8 cellular contexts compared by ENCODE assay signal in genomic region chr3:141739731-141740130, GRCh38. TPM values are rescaled to one million over a fixed set of nuclear protein-coding genes. Genes with fewer than 3 reads are reported as not detected.
DNase-seq lines count a peak whose midpoint lies in the region; ATAC-seq and TF ChIP-seq lines count a peak whose summit lies in the region.

No MANE protein-coding gene starts in this region.

- peaks cover 0 to 29% of the 10 kb centered on the region in 2 experiments for H3K79me1 ChIP-seq in IMR-90 (ENCODE audit: low read depth in 1 of 2, low read length in 2 of 2)

- H3K27ac ChIP-seq in IMR-90 (ENCODE audit: insufficient read depth, low read length): peak overlapping the region; percentile 53; the same call in 1 of the 2 replicates
- peak overlapping the region; percentile 95 for H3K27ac ChIP-seq in naive thymus-derived CD4-positive, alpha-beta T cell (ENCODE audit: low read depth, low read length)

- peak overlapping the region; percentile 16 for H2AK9ac ChIP-seq in IMR-90 (replicated peaks; ENCODE audit: low read depth, low read length, poor library complexity)

- TF ChIP-seq POLR2A in IMR-90 (IDR thresholded peaks at IDR 0.05; ENCODE audit: low read depth, low read length): no peak

- DNase-seq in AG09309 (ENCODE audit: low read depth): no peak
- DNase-seq in IMR-90: no peak
- DNase-seq in cardiac fibroblast (ENCODE audit: low read depth in 2 of 2): no peak
- DNase-seq in naive thymus-derived CD4-positive, alpha-beta T cell: no peak
- DNase-seq in A172 (ENCODE audit: low spot score): no peak
- DNase-seq in nucleus accumbens (lab: John Stamatoyannopoulos, UW): no peak
- no peak for DNase-seq in NCI-H2196 treated with DMSO at 0.1 percent for 48 hours (lab: John Stamatoyannopoulos, UW; ENCODE audit: unreplicated experiment)

- H4K5ac ChIP-seq in IMR-90 (ENCODE audit: low read depth, low read length): no peak overlapping the region

- no peak overlapping the region for H3K18ac ChIP-seq in IMR-90 (ENCODE audit: low read depth, low read length)

- no peaks in the 10 kb centered on the region for H3K27me3 Mint-ChIP-seq in naive thymus-derived CD4-positive, alpha-beta T cell

- H4K91ac ChIP-seq in IMR-90 (ENCODE audit: insufficient read depth, low read depth, low read length): no peak overlapping the region

- H3K36me3 Mint-ChIP-seq in naive thymus-derived CD4-positive, alpha-beta T cell: peaks cover 0 to 7% (median 4%) of the 10 kb centered on the region in 5 donors

- peak overlapping the region; percentile 87 for H3K4me2 ChIP-seq in IMR-90 (ENCODE audit: low read depth, low read length)

- no peak for TF ChIP-seq RAD21 in IMR-90 (IDR thresholded peaks at IDR 0.05; ENCODE audit: low read length)

- H3K27me3 ChIP-seq in IMR-90 (ENCODE audit: control insufficient read depth, insufficient read depth, low read length): no peaks in the 10 kb centered on the region
- H3K27me3 ChIP-seq in naive thymus-derived CD4-positive, alpha-beta T cell (ENCODE audit: control insufficient read depth in 2 of 2, insufficient read depth in 2 of 2, low read length in 2 of 2): no peaks in the 10 kb centered on the region

- dilution Hi-C loops in IMR-90 (cut with HindIII; ENCODE audit: low sequenced_read_pairs, unreplicated experiment): no loop called here

- BruUV-seq in IMR-90 (replicated peaks; lab: Mats Ljungman, UMichigan): TSS peak; percentile 34

- H2AFZ ChIP-seq in IMR-90 (replicated peaks; ENCODE audit: low read length, poor library complexity): no peak overlapping the region

- no peak for ATAC-seq in IMR-90 (ENCODE audit: low read depth)
- ATAC-seq in naive thymus-derived CD4-positive, alpha-beta T cell: no peak
- ATAC-seq in HG03571 (IDR thresholded peaks at IDR 0.05; ENCODE audit: unreplicated experiment): no peak

- H3K9ac ChIP-seq in IMR-90 (ENCODE audit: low read depth, low read length): peak overlapping the region; percentile 95; the same call in 1 of the 2 replicates

- H2BK20ac ChIP-seq in IMR-90 (ENCODE audit: low read depth, low read length): no peak overlapping the region

- WGBS in IMR-90 (ENCODE audit: extremely low coverage in 2 of 2, insufficient read length in 1 of 2), 2 experiments: 100% methylated on average over 1 of the region's 2 CpGs; no CpG with 5 or more reads in 1 of the 2 experiments

- H3K23ac ChIP-seq in IMR-90 (ENCODE audit: low read depth, low read length): peak overlapping the region; percentile 59; the same call in 1 of the 2 replicates

- H3K4me1 ChIP-seq in IMR-90 (ENCODE audit: control insufficient read depth, insufficient read depth, low read length): peaks cover 9% of the 10 kb centered on the region
- H3K4me1 ChIP-seq in naive thymus-derived CD4-positive, alpha-beta T cell (ENCODE audit: control insufficient read depth in 2 of 2, insufficient read depth in 2 of 2, low read length in 2 of 2): peaks cover 20 to 31% of the 10 kb centered on the region in 2 donors

- H3K27ac Mint-ChIP-seq in naive thymus-derived CD4-positive, alpha-beta T cell: peak overlapping the region in 6 of 9 donors; percentile 2 to 99 (median 95)

- no peak overlapping the region for H3K4ac ChIP-seq in IMR-90 (ENCODE audit: low read depth, low read length)

- H3K9me1 ChIP-seq in IMR-90 (ENCODE audit: insufficient read depth, low read length): peaks cover 7% of the 10 kb centered on the region; the same call in 1 of the 2 replicates

- H3K4me1 Mint-ChIP-seq in naive thymus-derived CD4-positive, alpha-beta T cell: peaks cover 30 to 59% (median 56%) of the 10 kb centered on the region in 7 donors

- CTCF ChIA-PET in IMR-90 (lab: Yijun Ruan, JAX): interaction anchor here (0.5 to 1.6 kb wide), 2 partner anchors 136 to 246 kb away, joined by 3 to 6 read pairs; no protein-coding TSS in a partner anchor
- CTCF ChIA-PET in naive thymus-derived CD4-positive, alpha-beta T cell (lab: Charles Lee): interaction anchor here (0.6 to 4.5 kb wide), 5 partner anchors 57 to 280 kb away, joined by 3 to 39 read pairs (median 5); partner anchors contain the start of gene ATP1B3

- peak overlapping the region; percentile 49; the same call in 1 of the 2 replicates for H2AK5ac ChIP-seq in IMR-90 (ENCODE audit: low read depth, low read length)

- no peak overlapping the region for H3K56ac ChIP-seq in IMR-90 (ENCODE audit: extremely low read depth, insufficient read depth, low read length)

- peaks cover 4% of the 10 kb centered on the region for H3K36me3 ChIP-seq in IMR-90 (ENCODE audit: control insufficient read depth, insufficient read depth, low read length)
- peaks cover 6 to 7% (median 6%) of the 10 kb centered on the region in 3 experiments for H3K36me3 ChIP-seq in naive thymus-derived CD4-positive, alpha-beta T cell (ENCODE audit: control insufficient read depth in 2 of 3, insufficient read depth in 3 of 3, low read length in 3 of 3)

- H3K14ac ChIP-seq in IMR-90 (replicated peaks; ENCODE audit: low read depth, low read length): peak overlapping the region; percentile 8; the same call in 1 of the 2 replicates

- H2BK15ac ChIP-seq in IMR-90 (ENCODE audit: low read depth, low read length): no peak overlapping the region

- TF ChIP-seq CTCF in AG09309 (IDR thresholded peaks at IDR 0.05; ENCODE audit: control insufficient read depth, insufficient read depth, low read depth, low read length, missing control alignments) (no peak), IMR-90 (conservative IDR thresholded peaks at IDR 0.05; ENCODE audit: low read depth, low read length) (no peak), cardiac fibroblast (IDR thresholded peaks at IDR 0.05; ENCODE audit: low read depth, low read length) (no peak)

- H2BK5ac ChIP-seq in IMR-90 (ENCODE audit: low read depth, low read length, poor library complexity, severe bottlenecking): peak overlapping the region; percentile 94

- intact Hi-C loops in IMR-90 (cut with micrococcal nuclease): loop anchor here (2.0 to 10.0 kb wide), 5 partner anchors 53 to 538 kb away; no protein-coding TSS in a partner anchor
- intact Hi-C loops in naive thymus-derived CD4-positive, alpha-beta T cell (cut with micrococcal nuclease): loop anchor here (2.0 to 10.0 kb wide), 15 partner anchors 52 to 985 kb away; partner anchors contain the start of genes RASA2 (in 2 of the 2), SLC25A36 (in 2 of the 2), ATR (in 1 of the 2) and GK5 (in 1 of the 2)

- H4K8ac ChIP-seq in IMR-90 (ENCODE audit: low read depth in 2 of 2, low read length in 2 of 2): 0 out of 4 replicates have a peak overlapping the region, but pooled peaks of 1 of the 2 experiments have one; percentile 2

- peaks cover 35% of the 10 kb centered on the region for H4K20me1 ChIP-seq in IMR-90 (ENCODE audit: insufficient read depth, low read length)

- peak overlapping the region; percentile 92 to 100 (median 98) for H3K4me3 Mint-ChIP-seq in naive thymus-derived CD4-positive, alpha-beta T cell

- H3K4me3 ChIP-seq in AG09309 (ENCODE audit: control insufficient read depth, low read depth, low read length) (peak overlapping the region; percentile 57), IMR-90 (ENCODE audit: insufficient read depth, low read depth, low read length) (peak overlapping the region; percentile 86), cardiac fibroblast (replicated peaks in 1 of 2; ENCODE audit: low read depth in 2 of 2, low read length in 2 of 2) (peak overlapping the region; percentile 93 to 94)
- H3K4me3 ChIP-seq in naive thymus-derived CD4-positive, alpha-beta T cell (ENCODE audit: low read length): peak overlapping the region; percentile 94

- in situ Hi-C loops in IMR-90 (cut with MboI; ENCODE audit: low sequenced_read_pairs): no loop called here

- POLR2A ChIA-PET in IMR-90 (lab: Charles Lee; ENCODE audit: unreplicated experiment): no interaction called here
- POLR2A ChIA-PET in naive thymus-derived CD4-positive, alpha-beta T cell (lab: Charles Lee): interaction anchor here (1.0 to 4.3 kb wide), 6 partner anchors 13 to 174 kb away, joined by 3 to 49 read pairs (median 8); partner anchors contain the start of gene ATP1B3

- H2BK120ac ChIP-seq in IMR-90 (ENCODE audit: low read depth, low read length): no peak overlapping the region

- H3K9me3 Mint-ChIP-seq in naive thymus-derived CD4-positive, alpha-beta T cell: no peaks in the 10 kb centered on the region

- H3K9me3 ChIP-seq in IMR-90 (ENCODE audit: control insufficient read depth, insufficient read depth, low read length): no peaks in the 10 kb centered on the region
- H3K9me3 ChIP-seq in naive thymus-derived CD4-positive, alpha-beta T cell (ENCODE audit: control insufficient read depth in 2 of 3, low read length in 3 of 3): no peaks in the 10 kb centered on the region

TF ChIP-seq in IMR-90, 13 proteins besides CTCF, POLR2A, EP300 and RAD21 (continues in another document):
- TF ChIP-seq SMC3 (IDR thresholded peaks at IDR 0.05; ENCODE audit: low read depth, low read length) (no peak), CHD1 (IDR thresholded peaks at IDR 0.05; ENCODE audit: low read depth, low read length) (no peak), ELK1 (IDR thresholded peaks at IDR 0.05; ENCODE audit: borderline replicate concordance, low read depth, low read length) (no peak), NFE2L2 (IDR thresholded peaks at IDR 0.05; ENCODE audit: low read depth, low read length) (no peak), RCOR1 (IDR thresholded peaks at IDR 0.05; ENCODE audit: insufficient replicate concordance, low read length) (no peak), BHLHE40 (IDR thresholded peaks at IDR 0.05; ENCODE audit: low read depth, low read length) (no peak)

RNA-seq across cellular contexts. Expression of gene RNF7, which starts 1.6 kb away (rescaled TPM):
- total RNA-seq in IMR-90 (2012; rRNA removed): 111 and 149 TPM in 2 replicates
- 70.5 and 98.7 TPM in 2 replicates for polyA plus RNA-seq in IMR-90 (2012; rRNA removed)
- 119 and 155 TPM in 2 replicates for polyA plus RNA-seq in IMR-90 (2012; cell fraction: cytosol; rRNA removed)
- 33.0 and 66.1 TPM in 2 replicates for polyA plus RNA-seq in IMR-90 (2012; cell fraction: nucleus; rRNA removed; ENCODE audit: low replicate concordance)
- total RNA-seq in naive thymus-derived CD4-positive, alpha-beta T cell: 10 to 100 TPM; 45.6 to 63.2 (median 57.3) TPM
- 100 to 1,000 TPM; 123 to 132 TPM for polyA plus RNA-seq in naive thymus-derived CD4-positive, alpha-beta T cell
- 143 and 201 TPM in 2 replicates for total RNA-seq in A172 (2014; rRNA removed; shearing (Covaris generic))

RNA-seq across cellular contexts. Expression of gene GRK7, which starts 23.5 kb away (rescaled TPM):
- total RNA-seq in IMR-90 (2012; rRNA removed): not detected in 2 replicates
- polyA plus RNA-seq in IMR-90 (2012; rRNA removed): not detected in 2 replicates
- not detected in 2 replicates for polyA plus RNA-seq in IMR-90 (2012; cell fraction: cytosol; rRNA removed)
- 0.01 TPM in 1 of 2 replicates, not detected in the other for polyA plus RNA-seq in IMR-90 (2012; cell fraction: nucleus; rRNA removed; ENCODE audit: low replicate concordance)
- under 1 TPM; 0.13 to 0.27 (median 0.15) TPM for total RNA-seq in naive thymus-derived CD4-positive, alpha-beta T cell
- not detected for polyA plus RNA-seq in naive thymus-derived CD4-positive, alpha-beta T cell
- total RNA-seq in A172 (2014; rRNA removed; shearing (Covaris generic)): not detected in 2 replicates
